Comparison of ENCODE assay signal across 8 cellular contexts in the genomic region with DNA sequence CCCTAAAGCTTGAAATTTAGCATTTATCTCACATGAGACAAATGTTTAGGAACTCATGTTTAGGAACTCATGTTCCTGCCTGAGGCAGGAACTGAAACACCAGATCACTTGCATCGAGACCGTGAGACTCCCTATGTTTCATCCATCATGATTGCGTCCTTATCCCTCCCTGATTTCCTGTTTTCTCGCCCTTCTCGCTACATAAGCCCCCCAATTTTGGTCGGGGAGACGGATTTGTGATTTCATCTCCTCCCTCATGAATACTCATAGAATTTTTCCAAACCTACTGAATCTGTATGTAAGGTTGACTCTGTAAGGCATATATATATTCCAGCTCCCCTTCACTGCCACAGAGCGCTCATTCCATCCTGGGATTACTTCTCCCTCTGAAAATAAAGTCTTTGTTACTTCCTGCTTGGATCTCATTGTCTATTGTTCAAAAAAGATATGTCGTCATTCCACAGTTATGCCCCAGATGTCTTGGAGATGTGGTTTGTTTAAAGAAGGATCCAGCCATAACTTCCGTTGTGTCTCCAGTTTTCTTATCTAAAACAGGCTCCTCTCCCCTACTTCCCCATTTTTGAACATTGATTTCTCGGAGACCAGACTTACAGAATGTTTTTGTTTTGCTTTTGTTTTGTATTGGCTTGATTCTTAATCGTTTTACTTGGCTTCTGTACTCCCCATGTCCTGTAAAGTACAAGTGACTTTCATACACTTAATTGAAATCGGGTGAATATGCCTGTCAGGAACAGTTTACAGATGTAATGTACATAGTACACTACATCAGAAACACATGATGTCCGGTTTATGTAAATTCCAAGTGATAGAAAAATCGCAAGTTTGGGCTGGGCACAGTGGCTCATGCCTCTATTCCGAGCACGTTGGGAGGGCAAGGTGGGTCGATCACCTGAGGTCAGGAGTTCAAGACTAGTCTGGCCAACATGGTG.
A peak's percentile ranks its signal among the peaks of the same experiment; 100 is the strongest.
DNase-seq lines count a peak whose midpoint lies in the region; ATAC-seq and TF ChIP-seq lines count a peak whose summit lies in the region.

No MANE protein-coding gene starts in this region.

- no peak for TF ChIP-seq EP300 in transverse colon (IDR thresholded peaks at IDR 0.05; ENCODE audit: low read depth)

- H3K27ac ChIP-seq in caudate nucleus (ENCODE audit: low read depth, low read length), result peak overlapping the region; percentile 88
- peak overlapping the region; percentile 93 to 100 (median 97) for H3K27ac ChIP-seq in transverse colon

- in situ Hi-C loops in transverse colon (cut with MboI; ENCODE audit: low pct_ligation_motif_present in 1 of 4, low pct_unique_long_range_greater_than_20kb in 1 of 4, low sequenced_read_pairs in 3 of 4), result loop anchor here in 2 of 4 donors (10.0 to 25.0 kb wide), 2 partner anchors 181 to 931 kb away; a partner anchor contains a TSS

- TF ChIP-seq POLR2A in transverse colon (IDR thresholded peaks at IDR 0.05), result peak; percentile 75

- intact Hi-C loops in left colon (cut with DNase I, micrococcal nuclease), result loop anchor here in 1 of 2 donors (10.0 kb wide), 1 partner anchor 181 kb away; a partner anchor contains a TSS
- intact Hi-C loops in transverse colon (cut with DNase I; ENCODE audit: low total_unique reads), result loop anchor here (10.0 kb wide), 1 partner anchor 69 kb away; a partner anchor contains a TSS

- DNase-seq in AG08395 (ENCODE audit: low spot score) (peak; percentile 71), NCI-H524 treated with DMSO at 0.1 percent for 48 hours (lab: John Stamatoyannopoulos, UW) (peak; percentile 55), caudate nucleus (lab: John Stamatoyannopoulos, UW) (peak in 12 of 61 donors; percentile 2 to 56 (median 20)), left colon (no peak), transverse colon (peak; percentile 26), ureter (ENCODE audit: low spot score) (no peak)
- no peak for DNase-seq in stimulated activated CD8-positive, alpha-beta memory T cell treated with anti-CD3 and anti-CD28 coated beads, Interleukin-4, amount 100 ng/mL, for 48 hours

- H3K4me1 ChIP-seq in transverse colon, result peaks cover 0 to 18% (median 10%) of the 10 kb centered on the region in 4 donors

- TF ChIP-seq CTCF in transverse colon (IDR thresholded peaks at IDR 0.05), result no peak

- H3K4me3 ChIP-seq in transverse colon, result peak overlapping the region; percentile 60 to 77 (median 64)

- WGBS in transverse colon (ENCODE audit: low coverage in 1 of 2), 2 donors, result 5 to 8% methylated on average over 14 to 18 of the region's 18 CpGs

- no peaks in the 10 kb centered on the region for H3K9me3 ChIP-seq in transverse colon

- H3K36me3 ChIP-seq in transverse colon, result no peaks in the 10 kb centered on the region

- H3K27me3 ChIP-seq in transverse colon, result no peaks in the 10 kb centered on the region

- ATAC-seq in GM21619 (IDR thresholded peaks at IDR 0.05; ENCODE audit: unreplicated experiment) (peak; percentile 14), left colon (peak; percentile 55)

Comparison
In these comparisons a context has a peak if more than half of its experiments do, and no peak if none do; other contexts are left out.
1. DNase-seq: peak in AG08395 (single experiment), NCI-H524 treated with DMSO at 0.1 percent for 48 hours (single experiment) and transverse colon (single experiment); none in left colon (0 of 2), stimulated activated CD8-positive, alpha-beta memory T cell treated with anti-CD3 and anti-CD28 coated beads, Interleukin-4, amount 100 ng/mL, for 48 hours (single experiment) and ureter (single experiment).